Comparison of ENCODE assay signal across 10 cellular contexts in genomic region chr12:118302053-118302452, GRCh38.
DNase-seq lines count a peak whose midpoint lies in the region; ATAC-seq, FAIRE-seq and TF ChIP-seq lines count a peak whose summit lies in the region.
"Had no signal": no experiment of that assay in that cellular context is flagged by ENCODE, and none has a peak within 500 bp of the region (broad histone marks: within the 10 kb centered on the region; RNA-seq: fewer than 3 reads in every experiment).

No MANE protein-coding gene starts in this region.

- in situ Hi-C loops in HepG2 (cut with HindIII; ENCODE audit: extremely low pct_ligation_motif_present, low pct_unique_long_range_greater_than_20kb) = no loop called here

- H3K79me2 ChIP-seq in HepG2 (ENCODE audit: insufficient read depth, low read length) = no peaks in the 10 kb centered on the region

- H3K4me3 ChIP-seq in right lobe of liver (no peak overlapping the region), HepG2 (replicated peaks in 1 of 3; ENCODE audit: insufficient read depth in 1 of 3, low read depth in 2 of 3, low read length in 3 of 3) (no peak overlapping the region), foreskin fibroblast (ENCODE audit: low read depth in 1 of 2, low read length in 2 of 2) (no peak overlapping the region)

- TF ChIP-seq POLR2A in right lobe of liver (IDR thresholded peaks at IDR 0.05) (no peak), HepG2 (IDR thresholded peaks at IDR 0.05; ENCODE audit: insufficient read depth in 1 of 2, low read depth in 2 of 2, low read length in 2 of 2) (no peak)

- H3K9me3 ChIP-seq in right lobe of liver (no peaks in the 10 kb centered on the region), HepG2 (ENCODE audit: low read length) (no peaks in the 10 kb centered on the region)

- TF ChIP-seq EP300 in HepG2 (IDR thresholded peaks at IDR 0.05; ENCODE audit: low read depth in 2 of 2, low read length in 2 of 2) = no peak
- TF ChIP-seq EP300 in HepG2 (CRISPR knock-in tag; IDR thresholded peaks at IDR 0.05; ENCODE audit: borderline replicate concordance) = no peak

- CTCF ChIA-PET in HepG2 (lab: Yijun Ruan, JAX; ENCODE audit: low intra/inter-chr PET ratio, low total read pairs) = no interaction called here

- H3K4me1 ChIP-seq in right lobe of liver = peaks cover 0 to 8% (median 1%) of the 10 kb centered on the region in 4 donors
- H3K4me1 ChIP-seq in HepG2 (ENCODE audit: insufficient read depth, low read length) = no peaks in the 10 kb centered on the region

- ATAC-seq in right lobe of liver (peak; percentile 24 to 61 (median 44)), HepG2 (no peak), SK-N-SH treated with all-trans-retinoic acid at 6 μM for 48 hours (peak; percentile 75)

- no TSS peak for BruUV-seq in HepG2 (replicated peaks; lab: Mats Ljungman, UMichigan)

- no peak for TF ChIP-seq CTCF in right lobe of liver (IDR thresholded peaks at IDR 0.05)
- no peak for TF ChIP-seq CTCF in HepG2 (CRISPR knock-in tag; IDR thresholded peaks at IDR 0.05)
- no peak for TF ChIP-seq CTCF in foreskin fibroblast (IDR thresholded peaks at IDR 0.05; ENCODE audit: low read depth, low read length)

- H3K27ac ChIP-seq in right lobe of liver = no peak overlapping the region
- H3K27ac ChIP-seq in HepG2 (ENCODE audit: extremely low read length, insufficient read depth, low read length) = no peak overlapping the region

- H3K9ac ChIP-seq in HepG2 (ENCODE audit: insufficient read depth, low read depth, low read length) = no peak overlapping the region

- no peak overlapping the region for H3K4me2 ChIP-seq in HepG2 (ENCODE audit: low read depth, low read length)

- no peak for TF ChIP-seq RAD21 in HepG2 (CRISPR knock-in tag; IDR thresholded peaks at IDR 0.05)

- no peak overlapping the region for H2AFZ ChIP-seq in HepG2 (ENCODE audit: low read length)

- H4K20me1 ChIP-seq in HepG2 (ENCODE audit: insufficient read depth, low read length) = no peaks in the 10 kb centered on the region

- intact Hi-C loops in right lobe of liver (cut with DNase I) = no loop called here
- intact Hi-C loops in HepG2 (cut with micrococcal nuclease; ENCODE audit: unreplicated experiment) = no loop called here

- no peak for DNase-seq in right lobe of liver
- no peak for DNase-seq in HepG2 (ENCODE audit: low spot score)
- DNase-seq in foreskin fibroblast = peak; percentile 36 to 69
- DNase-seq in HuH-7 (ENCODE audit: low spot score) = no peak
- no peak for DNase-seq in NAMALWA (ENCODE audit: low spot score)
- no peak for DNase-seq in stimulated activated CD8-positive, alpha-beta memory T cell treated with anti-CD3 and anti-CD28 coated beads, Interleukin-4, amount 100 ng/mL, for 48 hours
- no peak for DNase-seq in NCI-H69 (lab: John Stamatoyannopoulos, UW)
- DNase-seq: amniotic stem cell, NCI-H1436 had no signal

- H3K36me3 ChIP-seq in right lobe of liver (no peaks in the 10 kb centered on the region), HepG2 (replicated peaks in 1 of 2; ENCODE audit: control insufficient read depth in 1 of 2, insufficient read depth in 2 of 2, low read length in 2 of 2) (no peaks in the 10 kb centered on the region)

- H3K27me3 ChIP-seq in right lobe of liver = no peaks in the 10 kb centered on the region
- H3K27me3 ChIP-seq in HepG2 (ENCODE audit: control insufficient read depth in 1 of 2, insufficient read depth in 2 of 2, low read length in 2 of 2) = no peaks in the 10 kb centered on the region

- no peak for FAIRE-seq in HepG2 (lab: Jason Lieb, UNC)

- POLR2A ChIA-PET in HepG2 (lab: Yijun Ruan, JAX) = no interaction called here

TF ChIP-seq in HepG2, 621 proteins besides CTCF, POLR2A, EP300 and RAD21 (continues in another document):
- no peak for TF ChIP-seq ZNF260 (CRISPR knock-in tag; IDR thresholded peaks at IDR 0.05; ENCODE audit: borderline replicate concordance, low read depth)
- no peak for TF ChIP-seq ZNF678 (CRISPR knock-in tag; IDR thresholded peaks at IDR 0.05)
- no peak for TF ChIP-seq NBN (conservative IDR thresholded peaks at IDR 0.05)
- TF ChIP-seq AHDC1 (CRISPR knock-in tag; IDR thresholded peaks at IDR 0.05; ENCODE audit: borderline replicate concordance) = no peak
- TF ChIP-seq ZNF530 (CRISPR knock-in tag; IDR thresholded peaks at IDR 0.05; ENCODE audit: low read depth) = no peak

TF ChIP-seq in SK-N-SH treated with all-trans-retinoic acid at 6 μM for 48 hours, 23 proteins besides CTCF, POLR2A, EP300 and RAD21 (continues in another document):
- TF ChIP-seq ZNF70 (CRISPR knock-in tag; IDR thresholded peaks at IDR 0.05) (no peak), CSDC2 (CRISPR knock-in tag; IDR thresholded peaks at IDR 0.05) (no peak), PPARA (CRISPR knock-in tag; IDR thresholded peaks at IDR 0.05; ENCODE audit: borderline replicate concordance) (no peak), ZFP30 (CRISPR knock-in tag; IDR thresholded peaks at IDR 0.05) (no peak), ZC3H10 (CRISPR knock-in tag; IDR thresholded peaks at IDR 0.05) (no peak), OSR1 (CRISPR knock-in tag; IDR thresholded peaks at IDR 0.05) (no peak), ZFP3 (CRISPR knock-in tag; IDR thresholded peaks at IDR 0.05) (no peak), ARNTL (CRISPR knock-in tag; IDR thresholded peaks at IDR 0.05; ENCODE audit: borderline replicate concordance, low read depth) (no peak), ZNF565 (CRISPR knock-in tag; conservative IDR thresholded peaks at IDR 0.05; ENCODE audit: low read depth) (no peak), BACH2 (CRISPR knock-in tag; IDR thresholded peaks at IDR 0.05; ENCODE audit: borderline replicate concordance) (no peak), PATZ1 (CRISPR knock-in tag; IDR thresholded peaks at IDR 0.05; ENCODE audit: borderline replicate concordance) (no peak), POU6F1 (CRISPR knock-in tag; IDR thresholded peaks at IDR 0.05; ENCODE audit: borderline replicate concordance, low read depth) (no peak), RARB (CRISPR knock-in tag; IDR thresholded peaks at IDR 0.05) (no peak), TOX (CRISPR knock-in tag; IDR thresholded peaks at IDR 0.05; ENCODE audit: borderline replicate concordance) (no peak), ISL1 (CRISPR knock-in tag; IDR thresholded peaks at IDR 0.05) (no peak), ESRRG (CRISPR knock-in tag; IDR thresholded peaks at IDR 0.05) (no peak), TCF4 (CRISPR knock-in tag; IDR thresholded peaks at IDR 0.05; ENCODE audit: borderline replicate concordance) (no peak)
- TF ChIP-seq, protein P1, sequence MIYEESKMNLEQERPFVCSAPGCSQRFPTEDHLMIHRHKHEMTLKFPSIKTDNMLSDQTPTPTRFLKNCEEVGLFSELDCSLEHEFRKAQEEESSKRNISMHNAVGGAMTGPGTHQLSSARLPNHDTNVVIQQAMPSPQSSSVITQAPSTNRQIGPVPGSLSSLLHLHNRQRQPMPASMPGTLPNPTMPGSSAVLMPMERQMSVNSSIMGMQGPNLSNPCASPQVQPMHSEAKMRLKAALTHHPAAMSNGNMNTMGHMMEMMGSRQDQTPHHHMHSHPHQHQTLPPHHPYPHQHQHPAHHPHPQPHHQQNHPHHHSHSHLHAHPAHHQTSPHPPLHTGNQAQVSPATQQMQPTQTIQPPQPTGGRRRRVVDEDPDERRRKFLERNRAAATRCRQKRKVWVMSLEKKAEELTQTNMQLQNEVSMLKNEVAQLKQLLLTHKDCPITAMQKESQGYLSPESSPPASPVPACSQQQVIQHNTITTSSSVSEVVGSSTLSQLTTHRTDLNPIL (CRISPR knock-in tag; IDR thresholded peaks at IDR 0.05; ENCODE audit: low read depth) = no peak

Comparison
In these comparisons a context has a peak if more than half of its experiments do, and no peak if none do; other contexts are left out.
1. DNase-seq: peak in foreskin fibroblast (2 of 2); none in right lobe of liver (0 of 3), HepG2 (single experiment), HuH-7 (single experiment), NAMALWA (single experiment), stimulated activated CD8-positive, alpha-beta memory T cell treated with anti-CD3 and anti-CD28 coated beads, Interleukin-4, amount 100 ng/mL, for 48 hours (single experiment) and NCI-H69 (single experiment).